Comparison of ENCODE assay signal across 9 cellular contexts in genomic region chr11:47187723-47188122, GRCh38. TPM values are rescaled to one million over a fixed set of nuclear protein-coding genes. Genes with fewer than 3 reads are reported as not detected.
DNase-seq lines count a peak whose midpoint lies in the region; ATAC-seq, FAIRE-seq and TF ChIP-seq lines count a peak whose summit lies in the region.
"Had no signal": no experiment of that assay in that cellular context is flagged by ENCODE, and none has a peak within 500 bp of the region (broad histone marks: within the 10 kb centered on the region; RNA-seq: fewer than 3 reads in every experiment).

No MANE protein-coding gene starts in this region.

- peak overlapping the region; percentile 90 for H2AFZ ChIP-seq in endothelial cell of umbilical vein (ENCODE audit: low read depth, low read length)

- no peak overlapping the region for H3K27ac ChIP-seq in CD4-positive, CD25-positive, alpha-beta regulatory T cell (ENCODE audit: insufficient read depth, low read length, poor library complexity, severe bottlenecking)
- H3K27ac ChIP-seq in Panc1 (ENCODE audit: low read length) (peak overlapping the region; percentile 62), endothelial cell of umbilical vein (ENCODE audit: insufficient read depth, low read depth, low read length) (no peak overlapping the region)

- H3K9me3 Mint-ChIP-seq in CD4-positive, CD25-positive, alpha-beta regulatory T cell = no peaks in the 10 kb centered on the region
- no peaks in the 10 kb centered on the region for H3K9me3 Mint-ChIP-seq in osteocyte (ENCODE audit: unreplicated experiment)

- peak overlapping the region; percentile 81 for H3K4me2 ChIP-seq in endothelial cell of umbilical vein (ENCODE audit: insufficient read depth, low read length)

- no peaks in the 10 kb centered on the region for H4K20me1 ChIP-seq in endothelial cell of umbilical vein (replicated peaks; ENCODE audit: control insufficient read depth, extremely low read depth, insufficient read depth, low read length)

- no peaks in the 10 kb centered on the region for H3K79me2 ChIP-seq in endothelial cell of umbilical vein (ENCODE audit: control insufficient read depth, insufficient read depth, low read length)

- in situ Hi-C loops in Panc1 (cut with HindIII; ENCODE audit: low pct_unique_long_range_greater_than_20kb, low sequenced_read_pairs) = no loop called here

- no peak for DNase-seq in CD4-positive, CD25-positive, alpha-beta regulatory T cell
- DNase-seq in Panc1 (ENCODE audit: low read depth, low spot score) (no peak), endothelial cell of umbilical vein (ENCODE audit: low read depth, low spot score) (no peak), osteocyte (ENCODE audit: extremely low spot score, unreplicated experiment) (no peak), T-helper 2 cell (no peak), NOMO-1 (lab: John Stamatoyannopoulos, UW; ENCODE audit: unreplicated experiment in 2 of 2) (no peak), SHP77 (lab: John Stamatoyannopoulos, UW) (no peak)
- DNase-seq: NCI-H510A had no signal

- H3K9ac ChIP-seq in endothelial cell of umbilical vein (replicated peaks; ENCODE audit: extremely low read depth, insufficient read depth, low read length) = no peak overlapping the region

- H3K36me3 ChIP-seq in CD4-positive, CD25-positive, alpha-beta regulatory T cell (ENCODE audit: control insufficient read depth, insufficient read depth, low read length) = no peaks in the 10 kb centered on the region
- H3K36me3 ChIP-seq in Panc1 (ENCODE audit: control insufficient read depth, insufficient read depth, low read length) (no peaks in the 10 kb centered on the region), endothelial cell of umbilical vein (ENCODE audit: control insufficient read depth in 2 of 2, extremely low read depth in 1 of 2, insufficient read depth in 2 of 2, low read length in 2 of 2) (no peaks in the 10 kb centered on the region)

- intact Hi-C loops in Panc1 (cut with micrococcal nuclease; ENCODE audit: unreplicated experiment) = loop anchor here (1.0 kb wide), 1 partner anchor 29 kb away; no protein-coding TSS in a partner anchor
- intact Hi-C loops in endothelial cell of umbilical vein (cut with micrococcal nuclease) = loop anchor here (2.0 kb wide), 1 partner anchor 27 kb away; the partner anchor contains the start of gene DDB2

- H3K27me3 ChIP-seq in CD4-positive, CD25-positive, alpha-beta regulatory T cell (ENCODE audit: control insufficient read depth, insufficient read depth, low read length) = peaks cover 17% of the 10 kb centered on the region
- H3K27me3 ChIP-seq in Panc1 (ENCODE audit: control insufficient read depth, insufficient read depth, low read length) = no peaks in the 10 kb centered on the region
- H3K27me3 ChIP-seq in endothelial cell of umbilical vein (ENCODE audit: control insufficient read depth in 2 of 2, insufficient read depth in 2 of 2, low read length in 2 of 2) = peaks cover 0 to 3% of the 10 kb centered on the region in 2 experiments

- no peaks in the 10 kb centered on the region for H3K36me3 Mint-ChIP-seq in CD4-positive, CD25-positive, alpha-beta regulatory T cell
- peaks cover 5% of the 10 kb centered on the region for H3K36me3 Mint-ChIP-seq in osteocyte (ENCODE audit: unreplicated experiment)

- no peak for ATAC-seq in CD4-positive, CD25-positive, alpha-beta regulatory T cell (ENCODE audit: low read depth in 2 of 2)
- ATAC-seq in Panc1 (no peak), GM19324 (IDR thresholded peaks at IDR 0.05; ENCODE audit: low FRiP score, unreplicated experiment) (no peak)

- no peak overlapping the region for H3K27ac Mint-ChIP-seq in CD4-positive, CD25-positive, alpha-beta regulatory T cell
- peak overlapping the region; percentile 90 for H3K27ac Mint-ChIP-seq in osteocyte (ENCODE audit: unreplicated experiment)

- FAIRE-seq in endothelial cell of umbilical vein (lab: Jason Lieb, UNC) = no peak

- H3K9me1 ChIP-seq in endothelial cell of umbilical vein (replicated peaks; ENCODE audit: control insufficient read depth, extremely low read depth, insufficient read depth, low read length) = no peaks in the 10 kb centered on the region

- H3K9me3 ChIP-seq in CD4-positive, CD25-positive, alpha-beta regulatory T cell (ENCODE audit: control insufficient read depth in 2 of 2, low read length in 2 of 2) = no peaks in the 10 kb centered on the region
- H3K9me3 ChIP-seq in Panc1 (ENCODE audit: control insufficient read depth, insufficient read depth, low read depth, low read length) = no peaks in the 10 kb centered on the region
- H3K9me3 ChIP-seq in endothelial cell of umbilical vein (replicated peaks; ENCODE audit: control insufficient read depth, insufficient read depth, low read length) = no peaks in the 10 kb centered on the region

- TF ChIP-seq POLR2A in endothelial cell of umbilical vein (IDR thresholded peaks at IDR 0.05; ENCODE audit: low read depth, low read length) = no peak

- dilution Hi-C loops in endothelial cell of umbilical vein (cut with MboI; ENCODE audit: extremely low pct_ligation_motif_present, low sequenced_read_pairs) = no loop called here

- H3K4me1 Mint-ChIP-seq in CD4-positive, CD25-positive, alpha-beta regulatory T cell = peaks cover 0 to 12% (median 3%) of the 10 kb centered on the region in 4 donors
- peaks cover 58% of the 10 kb centered on the region for H3K4me1 Mint-ChIP-seq in osteocyte (ENCODE audit: unreplicated experiment)

- H3K27me3 Mint-ChIP-seq in CD4-positive, CD25-positive, alpha-beta regulatory T cell = peaks cover 40% of the 10 kb centered on the region
- H3K27me3 Mint-ChIP-seq in osteocyte (ENCODE audit: unreplicated experiment) = no peaks in the 10 kb centered on the region

- no peak for TF ChIP-seq CTCF in Panc1 (IDR thresholded peaks at IDR 0.05)
- no peak for TF ChIP-seq CTCF in endothelial cell of umbilical vein (IDR thresholded peaks at IDR 0.05; ENCODE audit: extremely low read depth in 1 of 2, insufficient read depth in 1 of 2, low read depth in 1 of 2, low read length in 2 of 2)
- no peak for TF ChIP-seq CTCF in osteocyte (IDR thresholded peaks at IDR 0.05)

- POLR2A ChIA-PET in Panc1 (lab: Charles Lee) = interaction anchor here (0.5 to 1.0 kb wide), 2 partner anchors 26 kb away, joined by 3 to 9 read pairs; no protein-coding TSS in a partner anchor
- POLR2A ChIA-PET in endothelial cell of umbilical vein (lab: Charles Lee) = no interaction called here

- H3K4me1 ChIP-seq in CD4-positive, CD25-positive, alpha-beta regulatory T cell (ENCODE audit: control insufficient read depth, insufficient read depth, low read length, poor library complexity, severe bottlenecking) = peaks cover 21% of the 10 kb centered on the region
- H3K4me1 ChIP-seq in Panc1 (ENCODE audit: control insufficient read depth, insufficient read depth, low read length) (peaks cover 30% of the 10 kb centered on the region), endothelial cell of umbilical vein (ENCODE audit: control insufficient read depth, extremely low read depth, insufficient read depth, low read length) (peaks cover 16% of the 10 kb centered on the region)

- BruUV-seq in Panc1 (replicated peaks; lab: Mats Ljungman, UMichigan) = no TSS peak
- BruUV-seq in endothelial cell of umbilical vein (replicated peaks; lab: Mats Ljungman, UMichigan) = no TSS peak

- H3K4me3 Mint-ChIP-seq in CD4-positive, CD25-positive, alpha-beta regulatory T cell = peak overlapping the region; percentile 2 to 78 (median 30)
- H3K4me3 Mint-ChIP-seq in osteocyte (ENCODE audit: unreplicated experiment) = peak overlapping the region; percentile 73

- CTCF ChIA-PET in Panc1 (lab: Charles Lee) (interaction anchor here (0.8 kb wide), 1 partner anchor 72 kb away, joined by 4 read pairs; no protein-coding TSS in a partner anchor), endothelial cell of umbilical vein (lab: Charles Lee) (interaction anchor here (0.9 to 2.2 kb wide), 12 partner anchors 10 to 167 kb away, joined by 3 to 19 read pairs (median 6); partner anchors contain the start of genes ACP2, DDB2 and NR1H3)

- no peak overlapping the region for H3K4me3 ChIP-seq in CD4-positive, CD25-positive, alpha-beta regulatory T cell (ENCODE audit: low read depth, low read length)
- H3K4me3 ChIP-seq in Panc1 (ENCODE audit: low read depth in 2 of 2, low read length in 2 of 2) (peak overlapping the region; percentile 56 to 64), endothelial cell of umbilical vein (replicated peaks in 1 of 3; ENCODE audit: insufficient read depth in 1 of 3, low read depth in 1 of 3, low read length in 3 of 3) (no peak overlapping the region)

RNA-seq across cellular contexts. Expression of gene PACSIN3, which starts 1.5 kb away (rescaled TPM):
- not detected for total RNA-seq in CD4-positive, CD25-positive, alpha-beta regulatory T cell
- under 1 TPM in 1 of 4 donors, not detected in 3; 0.85 TPM for polyA plus RNA-seq in CD4-positive, CD25-positive, alpha-beta regulatory T cell
- total RNA-seq in Panc1 (2021; ENCODE audit: unreplicated experiment) = 45.3 TPM
- polyA plus RNA-seq in Panc1 (2012; ENCODE audit: insufficient read length) = 60.0 TPM
- total RNA-seq in endothelial cell of umbilical vein = 27.2 and 29.0 TPM in 2 replicates
- 14.7 and 15.2 TPM in 2 replicates for polyA plus RNA-seq in endothelial cell of umbilical vein
- polyA plus RNA-seq in endothelial cell of umbilical vein (2011; cell fraction: cytosol; rRNA removed) = 16.3 and 20.6 TPM in 2 replicates
- 16.6 and 18.6 TPM in 2 replicates for polyA plus RNA-seq in endothelial cell of umbilical vein (2011; cell fraction: nucleus; rRNA removed)
- 16.3 and 27.6 TPM in 2 replicates for polyA plus RNA-seq in endothelial cell of umbilical vein (2012)
- polyA minus RNA-seq in endothelial cell of umbilical vein = 7.5 and 11.2 TPM in 2 replicates
- 129 TPM for polyA minus RNA-seq in endothelial cell of umbilical vein (2011; cell fraction: cytosol; rRNA and poly(A)+ RNA removed)
- 8.0 and 10.8 TPM in 2 replicates for polyA minus RNA-seq in endothelial cell of umbilical vein (2011; cell fraction: nucleus; rRNA and poly(A)+ RNA removed)
- 90.3 and 93.3 TPM in 2 replicates for total RNA-seq in osteocyte

RNA-seq across cellular contexts. Expression of gene ARFGAP2, which starts 11.0 kb away (rescaled TPM):
- 169 TPM for total RNA-seq in CD4-positive, CD25-positive, alpha-beta regulatory T cell
- 100 to 1,000 TPM; 102 to 113 (median 109) TPM for polyA plus RNA-seq in CD4-positive, CD25-positive, alpha-beta regulatory T cell
- 61.4 TPM for total RNA-seq in Panc1 (2021; ENCODE audit: unreplicated experiment)
- polyA plus RNA-seq in Panc1 (2012; ENCODE audit: insufficient read length) = 37.5 TPM
- 78.9 and 84.3 TPM in 2 replicates for total RNA-seq in endothelial cell of umbilical vein
- polyA plus RNA-seq in endothelial cell of umbilical vein = 101 and 108 TPM in 2 replicates
- polyA plus RNA-seq in endothelial cell of umbilical vein (2011; cell fraction: cytosol; rRNA removed) = 66.2 and 77.5 TPM in 2 replicates
- 210 and 239 TPM in 2 replicates for polyA plus RNA-seq in endothelial cell of umbilical vein (2011; cell fraction: nucleus; rRNA removed)
- polyA plus RNA-seq in endothelial cell of umbilical vein (2012) = 45.1 and 70.9 TPM in 2 replicates
- 111 and 135 TPM in 2 replicates for polyA minus RNA-seq in endothelial cell of umbilical vein
- polyA minus RNA-seq in endothelial cell of umbilical vein (2011; cell fraction: cytosol; rRNA and poly(A)+ RNA removed) = 35.0 TPM
- 143 and 150 TPM in 2 replicates for polyA minus RNA-seq in endothelial cell of umbilical vein (2011; cell fraction: nucleus; rRNA and poly(A)+ RNA removed)
- 73.4 and 77.4 TPM in 2 replicates for total RNA-seq in osteocyte

RNA-seq across cellular contexts. Expression of gene DDB2, which starts 27.1 kb away (rescaled TPM):
- 81.7 TPM for total RNA-seq in CD4-positive, CD25-positive, alpha-beta regulatory T cell
- polyA plus RNA-seq in CD4-positive, CD25-positive, alpha-beta regulatory T cell = 10 to 100 TPM; 55.3 to 93.9 (median 60.0) TPM
- total RNA-seq in Panc1 (2021; ENCODE audit: unreplicated experiment) = 33.6 TPM
- polyA plus RNA-seq in Panc1 (2012; ENCODE audit: insufficient read length) = 20.3 TPM
- total RNA-seq in endothelial cell of umbilical vein = 92.4 and 112 TPM in 2 replicates
- polyA plus RNA-seq in endothelial cell of umbilical vein = 86.1 and 96.6 TPM in 2 replicates
- polyA plus RNA-seq in endothelial cell of umbilical vein (2011; cell fraction: cytosol; rRNA removed) = 70.3 and 77.1 TPM in 2 replicates
- 234 and 235 TPM in 2 replicates for polyA plus RNA-seq in endothelial cell of umbilical vein (2011; cell fraction: nucleus; rRNA removed)
- polyA plus RNA-seq in endothelial cell of umbilical vein (2012) = 93.7 and 116 TPM in 2 replicates
- polyA minus RNA-seq in endothelial cell of umbilical vein = 72.1 and 77.4 TPM in 2 replicates
- polyA minus RNA-seq in endothelial cell of umbilical vein (2011; cell fraction: cytosol; rRNA and poly(A)+ RNA removed) = 45.6 TPM
- 58.0 and 75.8 TPM in 2 replicates for polyA minus RNA-seq in endothelial cell of umbilical vein (2011; cell fraction: nucleus; rRNA and poly(A)+ RNA removed)
- total RNA-seq in osteocyte = 53.8 and 54.2 TPM in 2 replicates

Comparison
In these comparisons a context has a peak if more than half of its experiments do, and no peak if none do; other contexts are left out.
1. H3K4me3 ChIP-seq: peak in Panc1 (2 of 2); none in CD4-positive, CD25-positive, alpha-beta regulatory T cell (single experiment) and endothelial cell of umbilical vein (0 of 3).
2. RNA of gene PACSIN3, which starts 1.5 kb away (total RNA-seq): 90.3 to 93.3 TPM in osteocyte, 45.3 TPM in Panc1 (single experiment) and 27.2 to 29.0 TPM in endothelial cell of umbilical vein; not detected in CD4-positive, CD25-positive, alpha-beta regulatory T cell (single experiment); every median in the first group is over 10 times any median in the second.